Comparison of ENCODE assay signal across 11 cellular contexts in genomic region chr1:109623601-109624161, GRCh38. TPM values are rescaled to one million over a fixed set of nuclear protein-coding genes. Genes with fewer than 3 reads are reported as not detected.
DNase-seq lines count a peak whose midpoint lies in the region; TF ChIP-seq lines count a peak whose summit lies in the region.
"Had no signal": no experiment of that assay in that cellular context is flagged by ENCODE, and none has a peak within 500 bp of the region (broad histone marks: within the 10 kb centered on the region; RNA-seq: fewer than 3 reads in every experiment).

No MANE protein-coding gene starts in this region.

- H3F3A ChIP-seq in DOHH2 (ENCODE audit: control insufficient read depth, insufficient read depth), result no peaks in the 10 kb centered on the region

- H4K20me1 ChIP-seq in DOHH2 (ENCODE audit: control insufficient read depth, insufficient read depth, low read depth, low read length), result no peaks in the 10 kb centered on the region

- no peaks in the 10 kb centered on the region for H3K9me2 ChIP-seq in DOHH2 (replicated peaks; ENCODE audit: control insufficient read depth, low read length)

- H3K4me1 ChIP-seq in ACC112 (ENCODE audit: control insufficient read depth, insufficient read depth, low read length, unreplicated experiment) (peaks cover 40% of the 10 kb centered on the region), DOHH2 (ENCODE audit: control insufficient read depth, low read length) (peaks cover 51% of the 10 kb centered on the region), adipocyte (ENCODE audit: control insufficient read depth, insufficient read depth, low read length) (peaks cover 47% of the 10 kb centered on the region), SJCRH30 (peaks cover 25% of the 10 kb centered on the region)

- H3K27ac ChIP-seq in ACC112 (ENCODE audit: low read depth, low read length), result no peak overlapping the region
- peak overlapping the region; percentile 54 for H3K27ac ChIP-seq in DOHH2 (ENCODE audit: low read depth, low read length)
- no peak overlapping the region; the same call in 1 of the 2 replicates for H3K27ac ChIP-seq in SJCRH30

- H3K79me2 ChIP-seq in ACC112 (ENCODE audit: control insufficient read depth, insufficient read depth, low read length, unreplicated experiment) (peaks cover 58% of the 10 kb centered on the region), DOHH2 (ENCODE audit: control insufficient read depth, low read length) (peaks cover 63% of the 10 kb centered on the region)

- H3K9ac ChIP-seq in adipocyte (ENCODE audit: low read length), result peak overlapping the region; percentile 64

- H3K36me3 ChIP-seq in ACC112 (ENCODE audit: insufficient read depth, low read length) (peaks cover 5% of the 10 kb centered on the region; the same call in 1 of the 2 replicates), DOHH2 (ENCODE audit: control insufficient read depth, low read length) (peaks cover 21% of the 10 kb centered on the region), adipocyte (ENCODE audit: control insufficient read depth, insufficient read depth, low read length, severe bottlenecking) (peaks cover 23% of the 10 kb centered on the region), SJCRH30 (peaks cover 4% of the 10 kb centered on the region; the same call in 1 of the 2 replicates)

- peak overlapping the region; percentile 77 for H3K4me2 ChIP-seq in DOHH2 (ENCODE audit: low read length)

- H3K4me3 ChIP-seq in ACC112 (ENCODE audit: low read depth, low read length) (peak overlapping the region; percentile 13; the same call in 1 of the 2 replicates), DOHH2 (ENCODE audit: low read length) (peak overlapping the region; percentile 81), adipocyte (ENCODE audit: low read length) (peak overlapping the region; percentile 66), SJCRH30 (no peak overlapping the region)

- H3K27me3 ChIP-seq in ACC112 (ENCODE audit: insufficient read depth, low read length) (no peaks in the 10 kb centered on the region), DOHH2 (ENCODE audit: control insufficient read depth, low read length) (no peaks in the 10 kb centered on the region), adipocyte (replicated peaks; ENCODE audit: control insufficient read depth, insufficient read depth, low read length) (no peaks in the 10 kb centered on the region), SJCRH30 (no peaks in the 10 kb centered on the region)

- no peak for TF ChIP-seq CTCF in DOHH2 (IDR thresholded peaks at IDR 0.05; ENCODE audit: low read depth, low read length, poor library complexity, severe bottlenecking)

- no peaks in the 10 kb centered on the region for H3K9me3 ChIP-seq in DOHH2 (ENCODE audit: control insufficient read depth, insufficient read depth, low read length)
- no peaks in the 10 kb centered on the region for H3K9me3 ChIP-seq in adipocyte (ENCODE audit: control insufficient read depth, low read length)
- no peaks in the 10 kb centered on the region for H3K9me3 ChIP-seq in SJCRH30 (replicated peaks)

- no peak overlapping the region for H2AFZ ChIP-seq in ACC112 (ENCODE audit: low read length, unreplicated experiment)

- DNase-seq in adipocyte (ENCODE audit: low read depth) (peak; percentile 77), midbrain (lab: John Stamatoyannopoulos, UW) (peak; percentile 37), AG08396 (ENCODE audit: low spot score) (no peak), SJCRH30 (no peak), NCI-H345 treated with DMSO at 0.1 percent for 48 hours (lab: John Stamatoyannopoulos, UW; ENCODE audit: unreplicated experiment) (no peak), NCI-H1048 (lab: John Stamatoyannopoulos, UW) (no peak)
- DNase-seq: central memory CD4-positive, alpha-beta T cell; NCI-H1694 treated with DMSO at 0.1 percent for 48 hours; T1000 had no signal

RNA-seq across cellular contexts. Expression of gene AMPD2, which starts 4.0 kb away (rescaled TPM):
- 37.0 and 42.6 TPM in 2 replicates for total RNA-seq in SJCRH30 (2014; rRNA removed; shearing (Covaris generic))

RNA-seq across cellular contexts. Expression of gene GNAT2, which starts 4.3 kb away (rescaled TPM):
- total RNA-seq in SJCRH30 (2014; rRNA removed; shearing (Covaris generic)), result 0.08 and 0.24 TPM in 2 replicates

RNA-seq across cellular contexts. Expression of gene GSTM4, which starts 32.2 kb away (rescaled TPM):
- 2.5 and 3.0 TPM in 2 replicates for total RNA-seq in SJCRH30 (2014; rRNA removed; shearing (Covaris generic))

RNA-seq across cellular contexts. Expression of gene GSTM2, which starts 44.2 kb away (rescaled TPM):
- total RNA-seq in SJCRH30 (2014; rRNA removed; shearing (Covaris generic)), result 3.4 and 5.9 TPM in 2 replicates

Comparison
In these comparisons a context has a peak if more than half of its experiments do, and no peak if none do; other contexts are left out.
1. DNase-seq: peak in adipocyte (single experiment) and midbrain (single experiment); none in AG08396 (single experiment), SJCRH30 (0 of 2), NCI-H345 treated with DMSO at 0.1 percent for 48 hours (single experiment) and NCI-H1048 (single experiment).